ENCODE assay signal across 8 cellular contexts in genomic region chr17:2796164-2797140, GRCh38. TPM values are rescaled to one million over a fixed set of nuclear protein-coding genes. Genes with fewer than 3 reads are reported as not detected.
DNase-seq lines count a peak whose midpoint lies in the region; ATAC-seq and TF ChIP-seq lines count a peak whose summit lies in the region.

Gene RAP1GAP2 (plus strand): TSS chr17:2796438. CDS start chr17:2796528, 90 bp downstream.

- H3K4me3 ChIP-seq in Peyer's patch (peak within 1 kb of the TSS; percentile 25 to 36 (median 32)), left lung (peak within 1 kb of the TSS; percentile 7 to 55)

- peak; percentile 84 for ATAC-seq in left lung
- no peak for ATAC-seq in HG03025 (IDR thresholded peaks at IDR 0.05; ENCODE audit: low FRiP score, unreplicated experiment)

- H3K36me3 ChIP-seq in Peyer's patch: no peaks in the 10 kb centered on the region
- H3K36me3 ChIP-seq in left lung: no peaks in the 10 kb centered on the region

- intact Hi-C loops in left lung (cut with DNase I): no loop called here

- H3K9me3 ChIP-seq in Peyer's patch (no peaks in the 10 kb centered on the region), left lung (no peaks in the 10 kb centered on the region)

- H3K4me1 ChIP-seq in Peyer's patch: peaks cover 0 to 32% (median 19%) of the 10 kb centered on the region in 4 donors
- peaks cover 0 to 60% of the 10 kb centered on the region in 2 donors for H3K4me1 ChIP-seq in left lung

- TF ChIP-seq CTCF in Peyer's patch (IDR thresholded peaks at IDR 0.05): no peak
- no peak for TF ChIP-seq CTCF in left lung (IDR thresholded peaks at IDR 0.05)

- H3K27ac ChIP-seq in Peyer's patch (peak within 1 kb of the TSS in 3 of 4 donors; percentile 58 to 68 (median 60)), left lung (peak within 1 kb of the TSS in 1 of 2 donors; percentile 79)

- TF ChIP-seq POLR2A in Peyer's patch (IDR thresholded peaks at IDR 0.05): no peak

- DNase-seq in Ammon's horn (ENCODE audit: low spot score): peak; percentile 70
- peak; percentile 74 to 87 (median 78) for DNase-seq in Peyer's patch
- peak; percentile 55 for DNase-seq in activated gamma-delta T cell (lab: John Stamatoyannopoulos, UW)
- DNase-seq in left lung: peak; percentile 88 to 95
- peak; percentile 35 to 44 for DNase-seq in stimulated activated CD8-positive, alpha-beta memory T cell treated with anti-CD3 and anti-CD28 coated beads, Interleukin-15, amount 100 ng/mL, for 48 hours (ENCODE audit: low read depth in 2 of 2)
- DNase-seq in NCI-H2227 treated with DMSO at 0.1 percent for 48 hours (lab: John Stamatoyannopoulos, UW): no peak
- DNase-seq in NCI-H1105 treated with DMSO at 0.1 percent for 48 hours (lab: John Stamatoyannopoulos, UW): no peak

- H3K27me3 ChIP-seq in Peyer's patch (no peaks in the 10 kb centered on the region), left lung (peaks cover 0 to 66% of the 10 kb centered on the region in 2 donors)

RNA-seq across cellular contexts. Expression of gene RAP1GAP2, which starts in this region (rescaled TPM):
- 10 to 100 TPM; 30.6 to 60.2 (median 41.9) TPM for total RNA-seq in Peyer's patch
- 10 to 100 TPM; 12.0 to 14.5 TPM for total RNA-seq in left lung

Comparison
In these comparisons a context has a peak if more than half of its experiments do, and no peak if none do; other contexts are left out.
1. DNase-seq: peak in Ammon's horn (single experiment), Peyer's patch (3 of 3), activated gamma-delta T cell (single experiment), left lung (2 of 2) and stimulated activated CD8-positive, alpha-beta memory T cell treated with anti-CD3 and anti-CD28 coated beads, Interleukin-15, amount 100 ng/mL, for 48 hours (2 of 2); none in NCI-H2227 treated with DMSO at 0.1 percent for 48 hours (single experiment) and NCI-H1105 treated with DMSO at 0.1 percent for 48 hours (single experiment).